ENCODE assay signal across 27 cellular contexts in genomic region chr14:83207550-83207949, GRCh38.
"Had no signal": no experiment of that assay in that cellular context is flagged by ENCODE, and none has a peak within 500 bp of the region (broad histone marks: within the 10 kb centered on the region; RNA-seq: fewer than 3 reads in every experiment).

No MANE protein-coding gene starts in this region.

- H3K4me2 ChIP-seq: neural progenitor cell, smooth muscle cell had no signal

- H3K9me3 ChIP-seq: ovary, psoas muscle, right lobe of liver, sigmoid colon, suprapubic skin, testis, tibial artery, transverse colon, upper lobe of right lung, uterus had no signal

- H3K4me1 ChIP-seq: neural progenitor cell, parathyroid adenoma, psoas muscle, right lobe of liver, sigmoid colon, spleen, suprapubic skin, testis, tibial artery, transverse colon, upper lobe of right lung, uterus had no signal

- H3K27me3 ChIP-seq: neural progenitor cell, ovary, right lobe of liver, sigmoid colon, spleen, suprapubic skin, testis, tibial artery, transverse colon, upper lobe of right lung had no signal

- H3K79me2 ChIP-seq: parathyroid adenoma had no signal

- DNase-seq: natural killer cell; occipital lobe; ovary; psoas muscle; right cardiac atrium; right lobe of liver; sigmoid colon; spleen; stimulated activated CD4-positive, alpha-beta T cell treated with anti-CD3 and anti-CD28 coated beads, Interleukin-12 subunit alpha, Interleukin-12 subunit beta, amount 100 ng/mL, for 4 hours; stimulated activated CD4-positive, alpha-beta T cell treated with anti-CD3 and anti-CD28 coated beads, Interleukin-1b, Interleukin-23, amount 100 ng/mL, for 48 hours; stimulated activated CD4-positive, alpha-beta T cell treated with anti-CD3 and anti-CD28 coated beads, Interleukin-4, amount 100 ng/mL, for 1 hour; stimulated activated CD4-positive, alpha-beta T cell treated with anti-CD3 and anti-CD28 coated beads, Interleukin-4, amount 100 ng/mL, for 4 hours; stimulated activated CD8-positive, alpha-beta memory T cell treated with anti-CD3 and anti-CD28 coated beads, Interleukin-4, amount 100 ng/mL, for 48 hours; stimulated activated naive CD4-positive, alpha-beta T cell; stimulated activated naive CD8-positive, alpha-beta T cell treated with anti-CD3 and anti-CD28 coated beads, Interleukin-15, amount 100 ng/mL, for 72 hours; stimulated activated naive CD8-positive, alpha-beta T cell treated with anti-CD3 and anti-CD28 coated beads, Interleukin-15, Interleukin-2, amounts not matched to agents 100 U/mL and 50 U/mL, for 24 hours; substantia nigra; testis; tibial artery; transverse colon; upper lobe of right lung; uterus had no signal

- ATAC-seq: natural killer cell; psoas muscle; right cardiac atrium; right lobe of liver; stimulated activated memory B cell treated with anti-CD40 and anti-IgM and Interleukin-4, amounts not matched to agents 10 μg/mL and 1 μg/mL and 100 μg/mL, for 72 hours; stimulated activated naive CD8-positive, alpha-beta T cell treated with anti-CD3 and anti-CD28 coated beads, Interleukin-15, amount 100 ng/mL, for 72 hours; stimulated activated naive CD8-positive, alpha-beta T cell treated with anti-CD3 and anti-CD28 coated beads, Interleukin-15, Interleukin-2, amounts not matched to agents 100 U/mL and 50 U/mL, for 24 hours; upper lobe of right lung had no signal

- H3K4me3 ChIP-seq: neural progenitor cell, ovary, psoas muscle, right lobe of liver, sigmoid colon, smooth muscle cell, spleen, suprapubic skin, testis, tibial artery, transverse colon, upper lobe of right lung, uterus had no signal

- H3K27ac ChIP-seq: neural progenitor cell, ovary, parathyroid adenoma, psoas muscle, right lobe of liver, sigmoid colon, suprapubic skin, testis, tibial artery, transverse colon, upper lobe of right lung, uterus had no signal

- H3K36me3 ChIP-seq: neural progenitor cell, ovary, right lobe of liver, sigmoid colon, spleen, suprapubic skin, tibial artery, transverse colon, upper lobe of right lung, uterus had no signal

- H3K9ac ChIP-seq: neural progenitor cell, parathyroid adenoma had no signal

- H2AFZ ChIP-seq: neural progenitor cell, parathyroid adenoma had no signal
